Comparison of ENCODE assay signal across 18 cellular contexts in genomic region chr9:114289571-114290481, GRCh38. TPM values are rescaled to one million over a fixed set of nuclear protein-coding genes. Genes with fewer than 3 reads are reported as not detected.
DNase-seq lines count a peak whose midpoint lies in the region; ATAC-seq, FAIRE-seq and TF ChIP-seq lines count a peak whose summit lies in the region.
"Had no signal": no experiment of that assay in that cellular context is flagged by ENCODE, and none has a peak within 500 bp of the region (broad histone marks: within the 10 kb centered on the region; RNA-seq: fewer than 3 reads in every experiment).

No MANE protein-coding gene starts in this region.

- H3K9me3 ChIP-seq in A549 (peaks cover 7% of the 10 kb centered on the region; the same call in 2 of the 3 replicates), H9 (ENCODE audit: control insufficient read depth, low read depth, low read length) (peaks cover 4% of the 10 kb centered on the region)

- no peaks in the 10 kb centered on the region for H3K79me1 ChIP-seq in H9 (ENCODE audit: insufficient read depth, low read depth, low read length, poor library complexity, severe bottlenecking)

- peaks cover 17 to 28% (median 21%) of the 10 kb centered on the region in 3 experiments for H3K36me3 Mint-ChIP-seq in H9 (ENCODE audit: insufficient read depth in 1 of 3, low read depth in 3 of 3)
- H3K36me3 Mint-ChIP-seq: memory B cell had no signal

- TF ChIP-seq CTCF in A549 (IDR thresholded peaks at IDR 0.05) (no peak), H9 (conservative IDR thresholded peaks at IDR 0.05) (no peak), coronary artery (IDR thresholded peaks at IDR 0.05) (no peak)

- H3K4me3 ChIP-seq in A549 (no peak overlapping the region), coronary artery (no peak overlapping the region)

- no peak for TF ChIP-seq RAD21 in A549 (conservative IDR thresholded peaks at IDR 0.05 in 1 of 2, IDR thresholded peaks at IDR 0.05 in 1 of 2)

- H4K91ac ChIP-seq in H9 (ENCODE audit: insufficient read length, low read depth, low read length), result no peak overlapping the region

- no peak overlapping the region for H3K4ac ChIP-seq in H9 (ENCODE audit: low read depth, low read length)

- H3K4me2 ChIP-seq in A549 (peak overlapping the region; percentile 49; the same call in 2 of the 3 replicates), H9 (ENCODE audit: insufficient read depth, insufficient read length, low read length) (no peak overlapping the region)

- no peak overlapping the region; a peak in 1 of 7 replicates for H3K27ac Mint-ChIP-seq in H9
- H3K27ac Mint-ChIP-seq: activated CD4-positive, alpha-beta T cell treated with anti-CD3 and anti-CD28 coated beads, Interleukin-2, amount 10 ng/mL, durations not matched to agents 24 days and 14 days; memory B cell had no signal

- H3K4me1 Mint-ChIP-seq in H9, result peaks cover 14 to 29% of the 10 kb centered on the region in 2 experiments

- no peak overlapping the region for H2BK5ac ChIP-seq in H9 (ENCODE audit: insufficient read length, low read length)

- CTCF ChIA-PET in A549 (lab: Yijun Ruan, JAX), result interaction anchor here (1.0 to 10.0 kb wide), 38 partner anchors 9 to 486 kb away, joined by 3 to 216 read pairs (median 9); partner anchors contain the start of genes AMBP, COL27A1 and KIF12

- no peaks in the 10 kb centered on the region for H3K27me3 ChIP-seq in H9 (ENCODE audit: insufficient read depth, low read length)

- H4K5ac ChIP-seq in H9 (ENCODE audit: insufficient read length, low read depth, low read length), result no peak overlapping the region

- no peak overlapping the region for H3K4me3 Mint-ChIP-seq in H9
- H3K4me3 Mint-ChIP-seq: activated CD4-positive, alpha-beta T cell treated with anti-CD3 and anti-CD28 coated beads, Interleukin-2, amount 10 ng/mL, durations not matched to agents 24 days and 14 days; memory B cell; nephron progenitor cell had no signal

- H4K20me1 ChIP-seq in H9 (ENCODE audit: control insufficient read depth, insufficient read depth, insufficient read length), result no peaks in the 10 kb centered on the region

- no peak for TF ChIP-seq POLR2A in A549 (IDR thresholded peaks at IDR 0.05; ENCODE audit: low read length)

- H4K8ac ChIP-seq in H9 (replicated peaks; ENCODE audit: insufficient read length, low read depth, low read length), result no peak overlapping the region

- no peak for FAIRE-seq in A549 (lab: Jason Lieb, UNC)

- no peaks in the 10 kb centered on the region for H3K79me2 ChIP-seq in H9 (ENCODE audit: insufficient read depth, low read length)

- no peak overlapping the region for H2BK120ac ChIP-seq in H9 (ENCODE audit: low read depth, low read length, poor library complexity, severe bottlenecking)

- no peak overlapping the region for H3K56ac ChIP-seq in H9 (ENCODE audit: insufficient read length, low read depth, low read length)

- H3K9ac ChIP-seq in H9 (ENCODE audit: extremely low read depth, insufficient read length, low read length), result no peak overlapping the region

- WGBS in A549 (ENCODE audit: missing lambda C conversion rate), result 100% methylated on average over 5 of the region's 13 CpGs
- no CpG with 5 or more reads among the region's 13 CpGs for WGBS in H9 (ENCODE audit: extremely low coverage, insufficient read length, low lambda C conversion rate)

- no peaks in the 10 kb centered on the region for H3K27me3 Mint-ChIP-seq in H9 (ENCODE audit: low read depth)

- H2BK20ac ChIP-seq in H9 (ENCODE audit: low read depth, low read length, poor library complexity, severe bottlenecking), result no peak overlapping the region

- H3K27ac ChIP-seq in A549 (peak overlapping the region; percentile 70 to 88; a peak in 5 of 6 replicates), H9 (ENCODE audit: insufficient read length, low read depth, low read length) (no peak overlapping the region), coronary artery (no peak overlapping the region)
- H3K27ac ChIP-seq: epithelial cell of prostate had no signal

- ATAC-seq in A549 (no peak), GM21423 (IDR thresholded peaks at IDR 0.05; ENCODE audit: unreplicated experiment) (no peak), GM21717 (IDR thresholded peaks at IDR 0.05; ENCODE audit: unreplicated experiment) (no peak)

- H3T11ph ChIP-seq in H9 (ENCODE audit: low read length), result no peak overlapping the region

- no peak overlapping the region for H3K14ac ChIP-seq in H9 (ENCODE audit: insufficient read depth, low read length)

- no peak for DNase-seq in A549 (ENCODE audit: low read depth in 1 of 2, low spot score in 1 of 2)
- peak; percentile 21 for DNase-seq in H9
- peak; percentile 60 for DNase-seq in coronary artery (ENCODE audit: low spot score)
- DNase-seq in mesenteric fat pad (ENCODE audit: low spot score), result peak; percentile 75
- DNase-seq in T-helper 1 cell, result no peak
- no peak for DNase-seq in NCI-H146 (lab: John Stamatoyannopoulos, UW)
- DNase-seq: activated CD4-positive, alpha-beta T cell treated with anti-CD3 and anti-CD28 coated beads, Interleukin-2, amount 10 ng/mL, durations not matched to agents 24 days and 14 days; AML-193; NCI-H1105; NCI-H2227 treated with DMSO at 0.1 percent for 48 hours; nephron progenitor cell; stimulated activated CD4-positive, alpha-beta T cell treated with anti-CD3 and anti-CD28 coated beads, Interleukin-1b, Interleukin-23, amount 100 ng/mL, for 48 hours had no signal

- H2BK12ac ChIP-seq in H9 (ENCODE audit: insufficient read length, low read depth, low read length), result no peak overlapping the region

- H3K9me3 Mint-ChIP-seq in H9, result peaks cover 4 to 6% of the 10 kb centered on the region in 2 experiments; a peak in 4 of 5 replicates
- H3K9me3 Mint-ChIP-seq: memory B cell had no signal

- H3K18ac ChIP-seq in H9 (ENCODE audit: insufficient read length, low read depth, low read length), result no peak overlapping the region

- POLR2A ChIA-PET in A549 (lab: Yijun Ruan, JAX), result no interaction called here

- no peak overlapping the region for H3K23ac ChIP-seq in H9 (ENCODE audit: insufficient read length, low read depth, low read length)

- H2AK5ac ChIP-seq in H9 (ENCODE audit: insufficient read length, low read length), result no peak overlapping the region

- H3K4me1 ChIP-seq in A549, result peaks cover 51% of the 10 kb centered on the region
- H3K4me1 ChIP-seq in H9 (ENCODE audit: insufficient read depth, low read length), result 0 out of 2 replicates have a peak, but pooled peaks cover 3% of the 10 kb centered on the region

- H3K23me2 ChIP-seq in H9 (ENCODE audit: insufficient read length, low read depth, low read length, poor library complexity, severe bottlenecking), result no peaks in the 10 kb centered on the region

- no peak for TF ChIP-seq EP300 in A549 (IDR thresholded peaks at IDR 0.05)

- H2AFZ ChIP-seq in H9 (ENCODE audit: low read length), result no peak overlapping the region

- no peak overlapping the region for H2BK15ac ChIP-seq in H9 (ENCODE audit: low read depth, low read length)

TF ChIP-seq in A549, 52 proteins besides CTCF, POLR2A, EP300 and RAD21:
- no peak for TF ChIP-seq ESRRA (IDR thresholded peaks at IDR 0.05; ENCODE audit: borderline replicate concordance, low read length)

RNA-seq across cellular contexts. Expression of gene ORM1, which starts 33.1 kb away (rescaled TPM):
- 0.19 and 0.22 TPM in 2 replicates for polyA plus RNA-seq in A549 (2011; rRNA removed)
- 0.14 TPM in 1 of 2 replicates, not detected in the other for polyA plus RNA-seq in A549 (2012; cell fraction: cytosol; rRNA removed)
- polyA plus RNA-seq in A549 (2012; cell fraction: nucleus; rRNA removed), result not detected in 2 replicates
- polyA plus RNA-seq in A549 (2017; fragmentation: RNase III; extraction: RNeasy Plus Mini Kit Qiagen cat#74134 plus additional on column Dnase treatment), result 0.12 TPM in 1 of 3 replicates, not detected in the others
- 0.37 TPM in 1 of 2 replicates, not detected in the other for polyA minus RNA-seq in A549 (2011; rRNA and poly(A)+ RNA removed)
- 4.0 and 4.4 TPM in 2 replicates for total RNA-seq in H9 (2021)
- 0.64 TPM for total RNA-seq in mesenteric fat pad
- total RNA-seq: activated CD4-positive, alpha-beta T cell treated with anti-CD3 and anti-CD28 coated beads, Interleukin-2, amount 10 ng/mL, durations not matched to agents 24 days and 14 days; renal cortical epithelial cell; SK-MEL-5 had no signal

RNA-seq across cellular contexts. Expression of gene ORM2, which starts 39.8 kb away (rescaled TPM):
- polyA plus RNA-seq in A549 (2011; rRNA removed) (0.10 and 0.16 TPM in 2 replicates), A549 (2017; fragmentation: RNase III; extraction: RNeasy Plus Mini Kit Qiagen cat#74134 plus additional on column Dnase treatment) (not detected in 3 replicates)
- not detected in 2 replicates for polyA plus RNA-seq in A549 (2012; cell fraction: cytosol; rRNA removed)
- not detected in 2 replicates for polyA plus RNA-seq in A549 (2012; cell fraction: nucleus; rRNA removed)
- polyA minus RNA-seq in A549 (2011; rRNA and poly(A)+ RNA removed), result not detected in 2 replicates
- total RNA-seq in H9 (2021) (1.2 and 1.4 TPM in 2 replicates), mesenteric fat pad (not detected)
- total RNA-seq: activated CD4-positive, alpha-beta T cell treated with anti-CD3 and anti-CD28 coated beads, Interleukin-2, amount 10 ng/mL, durations not matched to agents 24 days and 14 days; renal cortical epithelial cell; SK-MEL-5 had no signal

Comparison
In these comparisons a context has a peak if more than half of its experiments do, and no peak if none do; other contexts are left out.
1. DNase-seq: peak in H9 (single experiment), coronary artery (single experiment) and mesenteric fat pad (single experiment); none in A549 (0 of 2), T-helper 1 cell (0 of 5) and NCI-H146 (single experiment).
2. H3K27ac ChIP-seq: peak in A549 (2 of 2); none in H9 (single experiment) and coronary artery (0 of 2).